In the genomic region with DNA sequence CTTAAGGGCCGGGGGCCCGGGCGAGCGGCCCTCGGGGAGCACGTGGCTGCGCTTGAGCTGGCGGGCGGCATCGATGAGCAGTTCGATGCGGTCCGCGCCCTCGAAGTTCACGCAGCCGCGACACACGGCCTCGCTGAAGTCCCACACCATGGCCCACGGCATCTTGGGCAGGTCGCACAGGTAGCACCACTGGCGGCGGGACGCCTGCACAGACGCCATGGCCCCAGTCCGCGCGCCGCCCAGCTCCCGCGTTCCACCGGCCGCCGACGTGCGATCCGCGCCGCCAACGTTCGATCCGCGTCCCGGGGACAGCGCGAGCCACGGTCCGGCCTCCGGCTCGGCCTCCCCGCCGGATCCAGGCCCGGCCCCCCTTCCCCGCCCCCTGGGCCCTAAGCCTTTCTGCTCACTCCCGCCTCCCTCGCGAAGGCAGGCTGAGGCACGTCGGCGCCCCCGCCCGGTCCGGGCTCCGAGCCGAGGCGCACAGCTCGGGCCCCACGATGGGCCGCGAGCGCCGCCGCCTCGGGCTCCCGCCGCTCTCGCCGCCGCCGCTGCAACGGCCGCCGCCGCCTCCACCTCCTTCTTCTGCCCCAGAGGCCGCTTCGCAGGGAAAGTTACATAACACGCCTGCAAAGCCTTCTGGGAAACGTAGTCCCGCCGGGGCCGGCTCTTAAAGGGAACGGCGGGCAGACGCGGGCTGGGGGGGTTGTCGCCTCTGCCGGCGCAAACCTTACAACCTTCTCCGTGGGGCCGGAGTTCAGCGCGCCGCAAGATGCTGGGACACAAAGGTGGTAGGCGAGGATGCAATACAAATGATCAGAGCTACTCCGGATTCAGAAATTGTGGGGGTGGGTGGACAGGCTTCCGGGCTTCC, we compare ENCODE assay signal across 8 cellular contexts. TPM values are rescaled to one million over a fixed set of nuclear protein-coding genes. Genes with fewer than 3 reads are reported as not detected.
DNase-seq lines count a peak whose midpoint lies in the region; ATAC-seq and TF ChIP-seq lines count a peak whose summit lies in the region.

A gene with protein sequence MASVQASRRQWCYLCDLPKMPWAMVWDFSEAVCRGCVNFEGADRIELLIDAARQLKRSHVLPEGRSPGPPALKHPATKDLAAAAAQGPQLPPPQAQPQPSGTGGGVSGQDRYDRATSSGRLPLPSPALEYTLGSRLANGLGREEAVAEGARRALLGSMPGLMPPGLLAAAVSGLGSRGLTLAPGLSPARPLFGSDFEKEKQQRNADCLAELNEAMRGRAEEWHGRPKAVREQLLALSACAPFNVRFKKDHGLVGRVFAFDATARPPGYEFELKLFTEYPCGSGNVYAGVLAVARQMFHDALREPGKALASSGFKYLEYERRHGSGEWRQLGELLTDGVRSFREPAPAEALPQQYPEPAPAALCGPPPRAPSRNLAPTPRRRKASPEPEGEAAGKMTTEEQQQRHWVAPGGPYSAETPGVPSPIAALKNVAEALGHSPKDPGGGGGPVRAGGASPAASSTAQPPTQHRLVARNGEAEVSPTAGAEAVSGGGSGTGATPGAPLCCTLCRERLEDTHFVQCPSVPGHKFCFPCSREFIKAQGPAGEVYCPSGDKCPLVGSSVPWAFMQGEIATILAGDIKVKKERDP (minus strand): TSS at position 586 of the 871 bp plus-strand sequence. CDS start 367 bp downstream, at position 219.

- ATAC-seq in GM19455 (IDR thresholded peaks at IDR 0.05; ENCODE audit: unreplicated experiment): peak; percentile 49

- peak within 1 kb of the TSS; percentile 96 to 99 (median 97) for H3K27ac Mint-ChIP-seq in CD14-positive monocyte

- peak within 1 kb of the TSS; percentile 96 to 98 for H3K4me3 Mint-ChIP-seq in CD14-positive monocyte

- DNase-seq in CD14-positive monocyte (ENCODE audit: low spot score) (peak; percentile 92), HT-29 (ENCODE audit: low spot score) (peak; percentile 98), NOMO-1 (lab: John Stamatoyannopoulos, UW; ENCODE audit: unreplicated experiment in 2 of 2) (peak; percentile 90 to 92), medulla oblongata (ENCODE audit: extremely low spot score) (peak; percentile 97)
- peak; percentile 93 for DNase-seq in activated CD8-positive, alpha-beta memory T cell treated with anti-CD3 and anti-CD28 coated beads for 24 hours
- peak; percentile 80 for DNase-seq in effector CD8-positive, alpha-beta T cell (lab: John Stamatoyannopoulos, UW)
- DNase-seq in stimulated activated CD4-positive, alpha-beta T cell treated with anti-CD3 and anti-CD28 coated beads, TNF-alpha, amount 100 ng/mL, for 4 hours (ENCODE audit: low read depth in 3 of 3): peak; percentile 68 to 81 (median 79)

- H3K9me3 Mint-ChIP-seq in CD14-positive monocyte: peaks cover 0 to 3% (median 0%) of the 10 kb centered on the region in 7 donors

- peaks cover 19% of the 10 kb centered on the region for H3K4me1 Mint-ChIP-seq in CD14-positive monocyte

- intact Hi-C loops in CD14-positive monocyte (cut with micrococcal nuclease): loop anchor here (1.0 to 5.0 kb wide), 3 partner anchors 17 to 153 kb away; a partner anchor contains a TSS

- H3K36me3 Mint-ChIP-seq in CD14-positive monocyte: peaks cover 5 to 9% of the 10 kb centered on the region in 2 donors

- peaks cover 3 to 9% (median 4%) of the 10 kb centered on the region in 3 donors for H3K27me3 Mint-ChIP-seq in CD14-positive monocyte (ENCODE audit: low read depth in 3 of 3)

- peak; percentile 11 for TF ChIP-seq CTCF in CD14-positive monocyte (IDR thresholded peaks at IDR 0.05)

RNA-seq across cellular contexts. Expression of the gene that starts here (rescaled TPM):
- polyA plus RNA-seq in CD14-positive monocyte: 1 to 10 TPM; 2.0 to 2.1 TPM
- 119 and 125 TPM in 2 replicates for total RNA-seq in HT-29 (2014; rRNA removed; shearing (Covaris generic))

Comparison
In these comparisons a context has a peak if more than half of its experiments do, and no peak if none do; other contexts are left out.
1. Peak in every context shown above with its lines: DNase-seq and ATAC-seq.